ENCODE assay signal across 19 cellular contexts in the genomic region with DNA sequence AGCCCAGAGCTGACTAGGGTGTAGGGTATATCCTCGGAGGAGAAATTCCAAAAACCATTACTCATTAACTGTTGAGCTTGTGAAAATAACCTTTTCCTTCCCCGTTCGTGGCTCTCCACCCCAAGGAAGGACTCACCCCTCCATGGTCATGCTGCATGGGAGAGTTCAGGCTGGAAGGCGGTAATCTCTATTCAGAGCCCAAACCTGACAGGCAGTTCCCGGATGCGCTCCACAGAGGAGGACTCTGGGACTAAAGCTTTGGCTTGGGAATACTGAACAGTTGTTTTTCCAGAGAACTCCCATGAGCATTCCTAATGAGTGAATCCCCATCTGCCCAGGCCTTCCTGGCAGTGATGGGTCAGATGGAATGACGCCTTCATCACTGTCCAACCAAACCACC.
DNase-seq lines count a peak whose midpoint lies in the region; ATAC-seq and TF ChIP-seq lines count a peak whose summit lies in the region.
"Had no signal": no experiment of that assay in that cellular context is flagged by ENCODE, and none has a peak within 500 bp of the region (broad histone marks: within the 10 kb centered on the region; RNA-seq: fewer than 3 reads in every experiment).

No MANE protein-coding gene starts in this region.

- H3K36me3 ChIP-seq in heart right ventricle (no peaks in the 10 kb centered on the region), RWPE2 (ENCODE audit: low read depth) (no peaks in the 10 kb centered on the region), smooth muscle cell (ENCODE audit: low read depth) (no peaks in the 10 kb centered on the region), esophagus squamous epithelium (no peaks in the 10 kb centered on the region)
- H3K36me3 ChIP-seq: uterus had no signal

- peaks cover 0 to 20% (median 0%) of the 10 kb centered on the region in 11 donors for H3K9me3 ChIP-seq in heart right ventricle
- H3K9me3 ChIP-seq in RWPE2 (ENCODE audit: severe bottlenecking): no peaks in the 10 kb centered on the region
- H3K9me3 ChIP-seq in smooth muscle cell (replicated peaks; ENCODE audit: low read depth): peaks cover 4% of the 10 kb centered on the region
- H3K9me3 ChIP-seq in esophagus squamous epithelium: peaks cover 0 to 9% (median 0%) of the 10 kb centered on the region in 3 donors
- H3K9me3 ChIP-seq: uterus had no signal

- no peak overlapping the region for H3K9ac ChIP-seq in smooth muscle cell (ENCODE audit: low read depth)

- H3K4me3 ChIP-seq in heart right ventricle: no peak overlapping the region
- H3K4me3 ChIP-seq in RWPE2 (ENCODE audit: severe bottlenecking): no peak overlapping the region
- no peak overlapping the region for H3K4me3 ChIP-seq in fibroblast of the aortic adventitia (ENCODE audit: low read depth, low read length)
- H3K4me3 ChIP-seq in smooth muscle cell: no peak overlapping the region
- no peak overlapping the region for H3K4me3 ChIP-seq in esophagus squamous epithelium
- H3K4me3 ChIP-seq: uterus had no signal

- TF ChIP-seq POLR2A in esophagus squamous epithelium (IDR thresholded peaks at IDR 0.05): no peak

- no peaks in the 10 kb centered on the region for H4K20me1 ChIP-seq in smooth muscle cell (ENCODE audit: low read depth)

- peak overlapping the region in 4 of 10 donors; percentile 28 to 62 (median 45) for H3K27ac ChIP-seq in heart right ventricle
- peak overlapping the region; percentile 23 for H3K27ac ChIP-seq in RWPE2 (ENCODE audit: poor library complexity, severe bottlenecking)
- H3K27ac ChIP-seq in smooth muscle cell (ENCODE audit: low read depth): peak overlapping the region; percentile 13
- no peak overlapping the region for H3K27ac ChIP-seq in esophagus squamous epithelium
- H3K27ac ChIP-seq: uterus, VCaP had no signal

- peaks cover 17% of the 10 kb centered on the region for H3K9me3 Mint-ChIP-seq in activated T-helper 1 cell treated with anti-CD3 and anti-CD28 coated beads, Interleukin-12 subunit alpha, Interleukin-12 subunit beta, Interleukin-2, Interleukin-4 antibody, amounts not matched to agents 30 ng/mL and 10 ng/mL and 1 ng/mL, durations not matched to agents 14 hours and 24 hours and 36 hours

- no peaks in the 10 kb centered on the region for H3F3A ChIP-seq in smooth muscle cell (ENCODE audit: low read depth)

- H3K4me1 ChIP-seq in heart right ventricle (peaks cover 0 to 10% (median 0%) of the 10 kb centered on the region in 9 donors), RWPE2 (ENCODE audit: insufficient read depth, poor library complexity, severe bottlenecking) (peaks cover 13% of the 10 kb centered on the region), smooth muscle cell (ENCODE audit: low read depth) (peaks cover 18% of the 10 kb centered on the region), esophagus squamous epithelium (peaks cover 3 to 12% (median 3%) of the 10 kb centered on the region in 3 donors)
- H3K4me1 ChIP-seq: uterus had no signal

- H3K27me3 Mint-ChIP-seq in activated T-helper 1 cell treated with anti-CD3 and anti-CD28 coated beads, Interleukin-12 subunit alpha, Interleukin-12 subunit beta, Interleukin-2, Interleukin-4 antibody, amounts not matched to agents 30 ng/mL and 10 ng/mL and 1 ng/mL, durations not matched to agents 14 hours and 24 hours and 36 hours (ENCODE audit: insufficient read depth): peaks cover 2% of the 10 kb centered on the region
- H3K27me3 Mint-ChIP-seq: activated CD8-positive, alpha-beta T cell treated with anti-CD3 and anti-CD28 coated beads for 36 hours had no signal

- WGBS in heart right ventricle, 2 donors: 67 to 75% methylated on average over 7 of the region's 7 CpGs
- WGBS in smooth muscle cell (ENCODE audit: low lambda C conversion rate): 52% methylated on average over 7 of the region's 7 CpGs
- 72 to 87% methylated on average over 6 to 7 of the region's 7 CpGs for WGBS in esophagus squamous epithelium, 2 donors

- H3K36me3 Mint-ChIP-seq in activated T-helper 1 cell treated with anti-CD3 and anti-CD28 coated beads, Interleukin-12 subunit alpha, Interleukin-12 subunit beta, Interleukin-2, Interleukin-4 antibody, amounts not matched to agents 30 ng/mL and 10 ng/mL and 1 ng/mL, durations not matched to agents 14 hours and 24 hours and 36 hours (ENCODE audit: low read depth): peaks cover 5% of the 10 kb centered on the region

- no peak overlapping the region for H3K27ac Mint-ChIP-seq in activated T-helper 1 cell treated with anti-CD3 and anti-CD28 coated beads, Interleukin-12 subunit alpha, Interleukin-12 subunit beta, Interleukin-2, Interleukin-4 antibody, amounts not matched to agents 30 ng/mL and 10 ng/mL and 1 ng/mL, durations not matched to agents 14 hours and 24 hours and 36 hours
- H3K27ac Mint-ChIP-seq: activated CD8-positive, alpha-beta T cell treated with anti-CD3 and anti-CD28 coated beads for 36 hours; mesothelial cell of epicardium had no signal

- ATAC-seq in heart right ventricle (peak in 5 of 8 donors; percentile 27 to 52 (median 38)), RWPE2 (ENCODE audit: low read depth) (peak; percentile 65), GM18498 (IDR thresholded peaks at IDR 0.05; ENCODE audit: unreplicated experiment) (no peak)
- ATAC-seq: activated CD8-positive, alpha-beta T cell treated with anti-CD3 and anti-CD28 coated beads for 36 hours had no signal

- H3K4me3 Mint-ChIP-seq in activated T-helper 1 cell treated with anti-CD3 and anti-CD28 coated beads, Interleukin-12 subunit alpha, Interleukin-12 subunit beta, Interleukin-2, Interleukin-4 antibody, amounts not matched to agents 30 ng/mL and 10 ng/mL and 1 ng/mL, durations not matched to agents 14 hours and 24 hours and 36 hours: no peak overlapping the region
- H3K4me3 Mint-ChIP-seq: activated CD8-positive, alpha-beta T cell treated with anti-CD3 and anti-CD28 coated beads for 36 hours; mesothelial cell of epicardium had no signal

- intact Hi-C loops in heart right ventricle (cut with DNase I): loop anchor here in 1 of 10 donors (5.0 kb wide), 1 partner anchor 40 kb away; no protein-coding TSS in a partner anchor
- intact Hi-C loops in cardiac septum (cut with DNase I): loop anchor here (5.0 kb wide), 1 partner anchor 40 kb away; no protein-coding TSS in a partner anchor
- intact Hi-C loops in activated T-helper 1 cell treated with anti-CD3 and anti-CD28 coated beads, Interleukin-12 subunit alpha, Interleukin-12 subunit beta, Interleukin-2, Interleukin-4 antibody, amounts not matched to agents 30 ng/mL and 10 ng/mL and 1 ng/mL, durations not matched to agents 14 hours and 24 hours and 36 hours (cut with micrococcal nuclease): no loop called here
- intact Hi-C loops in esophagus squamous epithelium (cut with DNase I): no loop called here

- H3K4me1 Mint-ChIP-seq in activated T-helper 1 cell treated with anti-CD3 and anti-CD28 coated beads, Interleukin-12 subunit alpha, Interleukin-12 subunit beta, Interleukin-2, Interleukin-4 antibody, amounts not matched to agents 30 ng/mL and 10 ng/mL and 1 ng/mL, durations not matched to agents 14 hours and 24 hours and 36 hours (ENCODE audit: low read depth): peaks cover 6% of the 10 kb centered on the region

- H3K79me2 ChIP-seq in smooth muscle cell (ENCODE audit: low read depth): no peaks in the 10 kb centered on the region

- peaks cover 0 to 26% (median 0%) of the 10 kb centered on the region in 7 donors for H3K27me3 ChIP-seq in heart right ventricle
- H3K27me3 ChIP-seq in RWPE2 (ENCODE audit: insufficient read depth, poor library complexity, severe bottlenecking): no peaks in the 10 kb centered on the region
- H3K27me3 ChIP-seq in smooth muscle cell (ENCODE audit: low read depth): no peaks in the 10 kb centered on the region
- no peaks in the 10 kb centered on the region for H3K27me3 ChIP-seq in esophagus squamous epithelium
- H3K27me3 ChIP-seq: uterus had no signal

- no peak overlapping the region for H3K4me2 ChIP-seq in smooth muscle cell

- DNase-seq in heart right ventricle (peak in 1 of 2 donors; percentile 13), cardiac septum (ENCODE audit: low spot score) (no peak), RWPE2 (ENCODE audit: low spot score) (no peak), fibroblast of the aortic adventitia (ENCODE audit: low read depth) (peak; percentile 23), smooth muscle cell (lab: John Stamatoyannopoulos, UW; ENCODE audit: unreplicated experiment) (no peak), esophagus squamous epithelium (lab: John Stamatoyannopoulos, UW) (no peak)
- no peak for DNase-seq in activated T-helper 1 cell treated with anti-CD3 and anti-CD28 coated beads, Interleukin-12 subunit alpha, Interleukin-12 subunit beta, Interleukin-2, Interleukin-4 antibody, amounts not matched to agents 30 ng/mL and 10 ng/mL and 1 ng/mL, durations not matched to agents 14 hours and 24 hours and 36 hours (ENCODE audit: low spot score)
- DNase-seq: activated CD8-positive, alpha-beta T cell treated with anti-CD3 and anti-CD28 coated beads for 36 hours; GDM1; head of caudate nucleus; kidney; NCI-H2029; NCI-H526 treated with DMSO at 0.1 percent for 48 hours; right cardiac atrium; stimulated activated CD4-positive, alpha-beta T cell treated with anti-CD3 and anti-CD28 coated beads, Interleukin-2, amount 100 ng/mL, for 24 hours; uterus had no signal

- H2AFZ ChIP-seq in smooth muscle cell (ENCODE audit: low read depth): no peak overlapping the region

- TF ChIP-seq CTCF in heart right ventricle (IDR thresholded peaks at IDR 0.05) (no peak), RWPE2 (IDR thresholded peaks at IDR 0.05; ENCODE audit: poor library complexity, severe bottlenecking) (no peak), fibroblast of the aortic adventitia (IDR thresholded peaks at IDR 0.05; ENCODE audit: insufficient read depth, low read length) (no peak), smooth muscle cell (IDR thresholded peaks at IDR 0.05; ENCODE audit: borderline replicate concordance, insufficient read depth, poor library complexity, severe bottlenecking) (no peak), esophagus squamous epithelium (IDR thresholded peaks at IDR 0.05) (no peak)

Comparison
In these comparisons a context has a peak if more than half of its experiments do, and no peak if none do; other contexts are left out.
1. H3K27ac ChIP-seq: peak in RWPE2 (single experiment) and smooth muscle cell (single experiment); none in esophagus squamous epithelium (0 of 4).